Comparison of ENCODE assay signal across 32 cellular contexts in genomic region chr1:170987397-170987796, GRCh38. TPM values are rescaled to one million over a fixed set of nuclear protein-coding genes. Genes with fewer than 3 reads are reported as not detected.
"Had no signal": no experiment of that assay in that cellular context is flagged by ENCODE, and none has a peak within 500 bp of the region (broad histone marks: within the 10 kb centered on the region; RNA-seq: fewer than 3 reads in every experiment).

No MANE protein-coding gene starts in this region.

- DNase-seq: dermis blood vessel endothelial cell; dorsolateral prefrontal cortex; effector CD4-positive, alpha-beta T cell; effector memory CD4-positive, alpha-beta T cell; foreskin keratinocyte; glutamatergic neuron; head of caudate nucleus; heart right ventricle; hippocampal formation; left cardiac atrium; left lung; left ventricle myocardium superior; lower lobe of right lung; mesenchymal stem cell; mucosa of descending colon; naive B cell had no signal

- H3K27me3 ChIP-seq: dorsolateral prefrontal cortex, esophagus muscularis mucosa, foreskin keratinocyte, heart right ventricle, left lung had no signal

- FAIRE-seq: colon, endothelial cell of umbilical vein, frontal cortex, islet of Langerhans, keratinocyte had no signal

- H3K4me1 ChIP-seq: esophagus muscularis mucosa, foreskin keratinocyte, heart right ventricle, left lung, lower lobe of right lung had no signal

- H3K27ac ChIP-seq: coronary artery, dorsolateral prefrontal cortex, esophagus muscularis mucosa, foreskin keratinocyte, heart right ventricle, left lung, lower lobe of right lung had no signal

- H3K9me3 ChIP-seq: esophagus muscularis mucosa, heart right ventricle, left lung, lower lobe of right lung, mucosa of descending colon had no signal

- H3K36me3 ChIP-seq: esophagus muscularis mucosa, heart right ventricle, left lung, lower lobe of right lung had no signal

- ATAC-seq: foreskin keratinocyte, heart right ventricle, left cardiac atrium, left lung, left ventricle myocardium superior, lower lobe of right lung, mucosa of descending colon had no signal

- H3K4me3 ChIP-seq: coronary artery, dorsolateral prefrontal cortex, esophagus muscularis mucosa, heart right ventricle, left lung, lower lobe of right lung, mucosa of descending colon had no signal

RNA-seq across cellular contexts. Expression of gene MROH9, which starts 52.1 kb away (rescaled TPM):
- total RNA-seq: dermis blood vessel endothelial cell, dorsolateral prefrontal cortex, endothelial cell of umbilical vein, epithelial cell of proximal tubule, esophagus muscularis mucosa, fibroblast of lung, foreskin keratinocyte, frontal cortex, glomerular endothelial cell, heart right ventricle, kidney epithelial cell, left cardiac atrium, left ventricle myocardium superior, lower leg skin, lung microvascular endothelial cell, mesenteric fat pad, mesothelial cell of epicardium, mucosa of descending colon had no signal
- polyA plus RNA-seq: endothelial cell of umbilical vein, esophagus, foreskin keratinocyte, heart right ventricle had no signal
